In the genomic region with DNA sequence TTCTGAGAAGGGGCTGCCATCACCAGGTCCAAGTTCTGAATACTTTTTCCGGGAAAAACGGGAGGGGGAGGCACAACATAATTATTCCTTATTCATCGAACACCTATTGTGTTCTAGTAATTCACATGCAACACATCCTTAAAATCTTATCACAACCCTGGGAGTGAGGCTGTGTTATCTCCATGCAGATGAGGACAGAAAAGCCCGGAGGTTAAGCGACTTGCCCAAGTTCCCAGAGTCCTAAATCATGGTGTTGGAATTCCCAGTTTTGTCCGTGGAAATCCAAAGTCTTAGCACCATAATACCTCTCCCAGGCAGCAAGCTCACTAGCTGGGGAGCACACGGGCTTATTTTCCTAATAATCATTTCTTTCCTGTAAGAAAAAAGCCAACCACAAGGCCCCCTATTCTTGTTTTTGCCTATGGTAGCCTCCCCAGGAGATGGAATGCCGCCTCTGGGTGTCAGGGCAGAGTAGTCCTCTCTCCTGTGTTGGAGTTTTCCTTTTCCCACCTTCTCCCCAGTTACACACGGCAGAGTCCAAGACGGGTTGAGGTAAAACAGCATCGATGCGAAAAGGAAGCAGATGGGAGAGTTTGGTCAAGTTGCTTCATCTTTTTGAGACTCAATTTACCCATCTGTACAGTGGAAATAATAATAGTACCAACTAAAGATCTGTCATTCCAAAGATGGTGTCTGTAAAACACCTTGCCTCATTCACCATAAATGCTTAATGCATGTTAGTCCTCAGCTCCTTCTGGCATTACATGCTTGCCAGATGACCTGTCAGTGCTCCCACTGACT, we compare ENCODE assay signal across 9 cellular contexts.
DNase-seq lines count a peak whose midpoint lies in the region; TF ChIP-seq lines count a peak whose summit lies in the region.
"Had no signal": no experiment of that assay in that cellular context is flagged by ENCODE, and none has a peak within 500 bp of the region (broad histone marks: within the 10 kb centered on the region; RNA-seq: fewer than 3 reads in every experiment).

No MANE protein-coding gene starts in this region.

- CTCF ChIA-PET in CD4-positive, alpha-beta memory T cell (lab: Charles Lee; ENCODE audit: partially characterized antibody), result no interaction called here

- no peak for DNase-seq in CD4-positive, alpha-beta memory T cell
- no peak for DNase-seq in foreskin fibroblast
- DNase-seq in NCI-H2107 (lab: John Stamatoyannopoulos, UW), result no peak
- DNase-seq in foreskin melanocyte, result no peak
- DNase-seq in kidney tubule cell (ENCODE audit: low spot score), result no peak
- no peak for DNase-seq in dedifferentiated amniotic fluid mesenchymal stem cell (ENCODE audit: extremely low spot score)
- DNase-seq: GOT3 had no signal

- H3K4me3 ChIP-seq in CD4-positive, alpha-beta memory T cell (ENCODE audit: low read length in 2 of 2), result no peak overlapping the region
- H3K4me3 ChIP-seq in WI38 (ENCODE audit: low read depth, low read length) (peak overlapping the region; percentile 79), foreskin fibroblast (ENCODE audit: low read depth in 1 of 2, low read length in 2 of 2) (peak overlapping the region; percentile 77 to 82), parathyroid adenoma (ENCODE audit: low read depth, low read length) (peak overlapping the region; percentile 83)

- peaks cover 8% of the 10 kb centered on the region for H3K4me1 ChIP-seq in CD4-positive, alpha-beta memory T cell (ENCODE audit: insufficient read depth, low read length)
- peaks cover 21% of the 10 kb centered on the region for H3K4me1 ChIP-seq in parathyroid adenoma

- no peak for TF ChIP-seq CTCF in WI38 (IDR thresholded peaks at IDR 0.05; ENCODE audit: low read depth, low read length)
- no peak for TF ChIP-seq CTCF in foreskin fibroblast (IDR thresholded peaks at IDR 0.05; ENCODE audit: low read depth, low read length)
- no peak for TF ChIP-seq CTCF in parathyroid adenoma (IDR thresholded peaks at IDR 0.05)

- H3K9ac ChIP-seq in parathyroid adenoma, result peak overlapping the region; percentile 53

- no peak overlapping the region for H3K27ac ChIP-seq in CD4-positive, alpha-beta memory T cell (ENCODE audit: low read depth, low read length)
- peak overlapping the region; percentile 97 for H3K27ac ChIP-seq in parathyroid adenoma

- H3K4me1 Mint-ChIP-seq in CD4-positive, alpha-beta memory T cell, result peaks cover 0 to 14% (median 8%) of the 10 kb centered on the region in 4 donors

- peaks cover 2% of the 10 kb centered on the region for H3K79me2 ChIP-seq in parathyroid adenoma

- no peaks in the 10 kb centered on the region for H3K36me3 Mint-ChIP-seq in CD4-positive, alpha-beta memory T cell

- no peaks in the 10 kb centered on the region for H3K36me3 ChIP-seq in CD4-positive, alpha-beta memory T cell (ENCODE audit: insufficient read depth, low read length)
- no peaks in the 10 kb centered on the region for H3K36me3 ChIP-seq in parathyroid adenoma (ENCODE audit: control insufficient read depth, insufficient read depth, low read length)

- peaks cover 16% of the 10 kb centered on the region for H3K27me3 ChIP-seq in CD4-positive, alpha-beta memory T cell (ENCODE audit: insufficient read depth, low read length)
- H3K27me3 ChIP-seq in parathyroid adenoma (ENCODE audit: control insufficient read depth, insufficient read depth, low read length), result no peaks in the 10 kb centered on the region

- no peaks in the 10 kb centered on the region for H3K9me3 Mint-ChIP-seq in CD4-positive, alpha-beta memory T cell

- H3K27ac Mint-ChIP-seq in CD4-positive, alpha-beta memory T cell, result no peak overlapping the region

- H3K27me3 Mint-ChIP-seq in CD4-positive, alpha-beta memory T cell, result peaks cover 30 to 36% of the 10 kb centered on the region in 2 donors

- H3K4me3 Mint-ChIP-seq in CD4-positive, alpha-beta memory T cell, result peak overlapping the region in 5 of 8 donors; percentile 36 to 72 (median 39)

- H3K9me3 ChIP-seq in CD4-positive, alpha-beta memory T cell (ENCODE audit: control insufficient read depth in 1 of 2, low read length in 2 of 2), result no peaks in the 10 kb centered on the region
- no peaks in the 10 kb centered on the region for H3K9me3 ChIP-seq in parathyroid adenoma (ENCODE audit: control insufficient read depth, low read length)

- H2AFZ ChIP-seq in parathyroid adenoma, result peak overlapping the region; percentile 59

- POLR2A ChIA-PET in CD4-positive, alpha-beta memory T cell (lab: Charles Lee; ENCODE audit: partially characterized antibody), result no interaction called here

- peak overlapping the region; percentile 74 for H3K4me2 ChIP-seq in parathyroid adenoma (ENCODE audit: low read length)

- intact Hi-C loops in CD4-positive, alpha-beta memory T cell (cut with micrococcal nuclease), result no loop called here

Comparison
In these comparisons a context has a peak if more than half of its experiments do, and no peak if none do; other contexts are left out.
1. H3K4me3 ChIP-seq: peak in WI38 (single experiment), foreskin fibroblast (2 of 2) and parathyroid adenoma (single experiment); none in CD4-positive, alpha-beta memory T cell (0 of 2).